ENCODE assay signal across 1 cellular context in genomic region chr12:126480396-126480795, GRCh38.
TF ChIP-seq lines count a peak whose summit lies in the region.

No MANE protein-coding gene starts in this region.

TF ChIP-seq in GM23338, 12 proteins besides CTCF, POLR2A, EP300 and RAD21 (continued from another document):
- TF ChIP-seq ZNF462 (CRISPR knock-in tag; IDR thresholded peaks at IDR 0.05) (no peak), POLR2AphosphoS5 (IDR thresholded peaks at IDR 0.05; ENCODE audit: low read depth) (no peak), ZNF331 (CRISPR knock-in tag; IDR thresholded peaks at IDR 0.05; ENCODE audit: low read depth) (no peak), EZH2phosphoT487 (IDR thresholded peaks at IDR 0.05; ENCODE audit: unreplicated experiment) (no peak), NANOG (IDR thresholded peaks at IDR 0.05; ENCODE audit: borderline replicate concordance) (no peak), REST (IDR thresholded peaks at IDR 0.05; ENCODE audit: unreplicated experiment) (no peak), CREB1 (CRISPR knock-in tag; IDR thresholded peaks at IDR 0.05; ENCODE audit: low read depth) (no peak), JUNB (IDR thresholded peaks at IDR 0.05; ENCODE audit: unreplicated experiment) (no peak)
